23 cellular contexts compared by ENCODE assay signal in the genomic region with DNA sequence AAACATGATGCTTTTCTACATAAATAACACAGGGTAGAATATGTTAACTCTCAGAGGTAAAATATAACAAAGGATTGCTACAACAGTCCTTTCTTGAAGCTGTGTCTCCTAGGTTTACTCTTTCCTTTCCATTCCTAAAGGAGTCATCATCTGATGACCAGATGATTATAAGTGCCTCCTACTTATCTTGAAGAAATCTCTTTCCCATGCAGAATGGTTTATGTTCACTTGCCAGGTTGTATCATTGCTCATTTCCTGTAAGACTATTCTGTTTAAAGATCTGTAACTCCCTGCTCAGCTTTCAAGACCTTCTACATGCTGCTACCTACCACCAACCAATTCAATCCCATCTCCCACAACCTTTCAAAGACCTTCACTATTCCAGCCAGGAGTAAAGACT. TPM values are rescaled to one million over a fixed set of nuclear protein-coding genes. Genes with fewer than 3 reads are reported as not detected.
DNase-seq lines count a peak whose midpoint lies in the region; ATAC-seq and TF ChIP-seq lines count a peak whose summit lies in the region.
"Had no signal": no experiment of that assay in that cellular context is flagged by ENCODE, and none has a peak within 500 bp of the region (broad histone marks: within the 10 kb centered on the region; RNA-seq: fewer than 3 reads in every experiment).

No MANE protein-coding gene starts in this region.

- H4K20me1 ChIP-seq in osteoblast (ENCODE audit: insufficient read depth, low read length) = no peaks in the 10 kb centered on the region

- H3K27me3 ChIP-seq in osteoblast (ENCODE audit: insufficient read depth, low read length) (no peaks in the 10 kb centered on the region), prostate gland (replicated peaks; ENCODE audit: insufficient read depth) (no peaks in the 10 kb centered on the region)
- H3K27me3 ChIP-seq: esophagus muscularis mucosa, Peyer's patch, testis had no signal

- H3K4me1 ChIP-seq in osteoblast (ENCODE audit: insufficient read depth, low read length) = peaks cover 11% of the 10 kb centered on the region
- H3K4me1 ChIP-seq in prostate gland (replicated peaks) = no peaks in the 10 kb centered on the region
- H3K4me1 ChIP-seq: Peyer's patch had no signal

- H3K79me2 ChIP-seq in osteoblast (ENCODE audit: insufficient read depth, low read length) = no peaks in the 10 kb centered on the region

- H3K9me3 ChIP-seq in osteoblast (ENCODE audit: low read depth, low read length) (peaks cover 2% of the 10 kb centered on the region), prostate gland (no peaks in the 10 kb centered on the region)
- H3K9me3 ChIP-seq: esophagus muscularis mucosa, testis had no signal

- H3K4me2 ChIP-seq in osteoblast (ENCODE audit: insufficient read depth, low read length) = peak overlapping the region; percentile 46

- intact Hi-C loops in prostate gland (cut with DNase I) = no loop called here

- H3K4me3 ChIP-seq in osteoblast (ENCODE audit: insufficient read depth, low read length) = no peak overlapping the region
- H3K4me3 ChIP-seq in prostate gland = no peak overlapping the region
- H3K4me3 ChIP-seq: esophagus muscularis mucosa, Peyer's patch, testis had no signal

- TF ChIP-seq POLR2A in prostate gland (IDR thresholded peaks at IDR 0.05) = no peak

- no peak for TF ChIP-seq CTCF in osteoblast (IDR thresholded peaks at IDR 0.05; ENCODE audit: extremely low read depth, low read depth, low read length)
- no peak for TF ChIP-seq CTCF in prostate gland (IDR thresholded peaks at IDR 0.05)
- TF ChIP-seq CTCF in omental fat pad (IDR thresholded peaks at IDR 0.05) = no peak

- DNase-seq in EH (ENCODE audit: low read depth) (peak; percentile 90), RPMI7951 (ENCODE audit: low read depth) (peak; percentile 77), epithelial cell of prostate (ENCODE audit: low read depth, low spot score) (peak; percentile 40), osteoblast (ENCODE audit: insufficient read length, low spot score, missing footprints) (peak; percentile 37), SIG-M5 treated with dmso at 0.1 percent for 504 hours (lab: John Stamatoyannopoulos, UW; ENCODE audit: unreplicated experiment) (no peak), prostate gland (ENCODE audit: low spot score) (no peak), omental fat pad (ENCODE audit: low spot score) (no peak)
- DNase-seq in NK-92 treated with Interleukin-12 subunit alpha and Interleukin-12 subunit beta, amount 100 ng/mL, for 24 hours (lab: John Stamatoyannopoulos, UW) = no peak
- DNase-seq: activated CD8-positive, alpha-beta memory T cell treated with anti-CD3 and anti-CD28 coated beads for 24 hours; cortex of kidney; DMS79 treated with DMSO at 0.1 percent for 48 hours; GOT3; MM.1S; naive thymus-derived CD4-positive, alpha-beta T cell; NCI-H2029 treated with DMSO at 0.1 percent for 48 hours; NCI-H69; Peyer's patch; stimulated activated CD4-positive, alpha-beta T cell treated with anti-CD3 and anti-CD28 coated beads, Interleukin-4, amount 100 ng/mL, for 24 hours; testis had no signal

- H3K36me3 ChIP-seq in osteoblast (ENCODE audit: insufficient read depth, low read length) (no peaks in the 10 kb centered on the region), prostate gland (no peaks in the 10 kb centered on the region)
- H3K36me3 ChIP-seq: Peyer's patch had no signal

- no peak overlapping the region for H2AFZ ChIP-seq in osteoblast (ENCODE audit: low read length)

- peak overlapping the region; percentile 12 for H3K27ac ChIP-seq in epithelial cell of prostate
- peak overlapping the region; percentile 67 for H3K27ac ChIP-seq in osteoblast (ENCODE audit: low read depth, low read length)
- no peak overlapping the region for H3K27ac ChIP-seq in prostate gland
- H3K27ac ChIP-seq: esophagus muscularis mucosa, Peyer's patch, testis had no signal

- no peak for ATAC-seq in omental fat pad (ENCODE audit: low FRiP score)
- ATAC-seq: activated T-helper 17 cell treated with anti-CD3 and anti-CD28 coated beads, Interleukin-2, amount 50 U/mL, for 72 hours; naive thymus-derived CD4-positive, alpha-beta T cell; sciatic nerve; WTC11 had no signal

RNA-seq across cellular contexts. Expression of gene PTCH2, which starts 51.5 kb away (rescaled TPM):
- under 0.01 and 0.12 TPM in 2 replicates for total RNA-seq in RPMI7951 (2014; rRNA removed; shearing (Covaris generic))
- total RNA-seq in osteoblast (0.29 and 0.36 TPM in 2 replicates), prostate gland (10 to 100 TPM in 1 of 2 donors, under 1 TPM in 1; 0.32 to 31.9 TPM), omental fat pad (under 1 TPM; 0.09 to 0.63 (median 0.43) TPM)

Comparison
In these comparisons a context has a peak if more than half of its experiments do, and no peak if none do; other contexts are left out.
1. DNase-seq: peak in EH (single experiment), RPMI7951 (single experiment), epithelial cell of prostate (single experiment) and osteoblast (single experiment); none in SIG-M5 treated with dmso at 0.1 percent for 504 hours (single experiment), prostate gland (single experiment), omental fat pad (single experiment) and NK-92 treated with Interleukin-12 subunit alpha and Interleukin-12 subunit beta, amount 100 ng/mL, for 24 hours (single experiment).
2. H3K27ac ChIP-seq: peak in epithelial cell of prostate (single experiment) and osteoblast (single experiment); none in prostate gland (0 of 2).